In the genomic region with DNA sequence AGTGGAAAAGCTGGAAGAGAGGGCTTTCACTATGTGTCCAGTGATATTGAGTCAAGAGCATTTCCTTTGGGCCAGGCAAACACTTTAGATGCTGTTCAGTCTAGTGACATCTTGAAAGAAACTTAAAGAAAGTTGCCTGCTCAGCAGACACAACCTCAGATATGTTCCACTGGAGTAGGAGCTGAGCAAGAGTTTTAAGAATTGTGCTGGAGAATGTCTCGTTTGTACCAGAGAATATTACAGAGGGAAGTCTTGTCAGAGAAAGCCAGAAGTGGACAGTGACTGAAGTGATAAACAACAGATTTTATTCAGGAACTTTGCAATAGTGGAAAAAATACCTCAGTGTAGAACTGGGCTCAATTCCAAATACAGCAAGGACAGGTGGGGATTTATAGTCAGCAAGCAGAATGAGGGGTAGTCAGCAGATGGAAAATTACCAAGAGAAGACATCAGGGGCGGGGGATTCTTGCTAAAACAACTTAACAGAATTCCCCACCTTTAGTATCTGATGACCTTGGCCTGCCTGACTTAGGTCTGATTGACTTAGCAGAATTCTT, we compare ENCODE assay signal across 16 cellular contexts. TPM values are rescaled to one million over a fixed set of nuclear protein-coding genes. Genes with fewer than 3 reads are reported as not detected.
DNase-seq lines count a peak whose midpoint lies in the region; ATAC-seq and TF ChIP-seq lines count a peak whose summit lies in the region.
"Had no signal": no experiment of that assay in that cellular context is flagged by ENCODE, and none has a peak within 500 bp of the region (broad histone marks: within the 10 kb centered on the region; RNA-seq: fewer than 3 reads in every experiment).

No MANE protein-coding gene starts in this region.

- H3K9me3 Mint-ChIP-seq in MCF 10A (ENCODE audit: unreplicated experiment): peaks cover 4% of the 10 kb centered on the region
- peaks cover 22% of the 10 kb centered on the region for H3K9me3 Mint-ChIP-seq in activated naive CD8-positive, alpha-beta T cell treated with anti-CD3 and anti-CD28 coated beads, Interleukin-2, amount 50 U/mL, for 24 hours
- peaks cover 6% of the 10 kb centered on the region for H3K9me3 Mint-ChIP-seq in memory B cell
- peaks cover 15 to 16% of the 10 kb centered on the region in 2 donors for H3K9me3 Mint-ChIP-seq in stimulated activated naive B cell treated with anti-CD40 and anti-IgM and Interleukin-4, amounts not matched to agents 10 μg/mL and 1 μg/mL and 100 μg/mL, for 72 hours

- H3K27me3 Mint-ChIP-seq in MCF 10A (ENCODE audit: insufficient read depth, unreplicated experiment): no peaks in the 10 kb centered on the region
- no peaks in the 10 kb centered on the region for H3K27me3 Mint-ChIP-seq in activated naive CD8-positive, alpha-beta T cell treated with anti-CD3 and anti-CD28 coated beads, Interleukin-2, amount 50 U/mL, for 24 hours
- no peaks in the 10 kb centered on the region for H3K27me3 Mint-ChIP-seq in memory B cell
- H3K27me3 Mint-ChIP-seq in stimulated activated naive B cell treated with anti-CD40 and anti-IgM and Interleukin-4, amounts not matched to agents 10 μg/mL and 1 μg/mL and 100 μg/mL, for 72 hours: no peaks in the 10 kb centered on the region
- H3K27me3 Mint-ChIP-seq: activated CD4-positive, alpha-beta T cell treated with anti-CD3 and anti-CD28 coated beads, Interleukin-2, amount 10 ng/mL, durations not matched to agents 7 days and 5 days had no signal

- POLR2A ChIA-PET in MCF 10A (lab: Yijun Ruan, JAX): interaction anchor here (1.0 to 1.2 kb wide), 3 partner anchors 15 to 19 kb away, joined by 3 to 4 read pairs (median 4); no protein-coding TSS in a partner anchor

- ATAC-seq in activated naive CD8-positive, alpha-beta T cell treated with anti-CD3 and anti-CD28 coated beads, Interleukin-2, amount 50 U/mL, for 24 hours: no peak
- ATAC-seq in memory B cell (ENCODE audit: low read depth): no peak
- ATAC-seq in stimulated activated naive B cell treated with anti-CD40 and anti-IgM and Interleukin-4, amounts not matched to agents 10 μg/mL and 1 μg/mL and 100 μg/mL, for 72 hours (replicated peaks): no peak
- no peak for ATAC-seq in sciatic nerve
- ATAC-seq: heart right ventricle had no signal

- no peaks in the 10 kb centered on the region for H3K9me3 ChIP-seq in breast epithelium
- H3K9me3 ChIP-seq: colonic mucosa had no signal

- H3K4me3 ChIP-seq in breast epithelium: no peak overlapping the region
- H3K4me3 ChIP-seq: colonic mucosa, heart right ventricle had no signal

- peak overlapping the region; percentile 54 for H3K27ac ChIP-seq in breast epithelium
- H3K27ac ChIP-seq: colonic mucosa had no signal

- H3K36me3 Mint-ChIP-seq in MCF 10A (ENCODE audit: insufficient read depth, unreplicated experiment) (no peaks in the 10 kb centered on the region), memory B cell (peaks cover 31% of the 10 kb centered on the region)
- H3K36me3 Mint-ChIP-seq in activated naive CD8-positive, alpha-beta T cell treated with anti-CD3 and anti-CD28 coated beads, Interleukin-2, amount 50 U/mL, for 24 hours (ENCODE audit: low read depth): peaks cover 21% of the 10 kb centered on the region
- peaks cover 35 to 57% of the 10 kb centered on the region in 2 donors for H3K36me3 Mint-ChIP-seq in stimulated activated naive B cell treated with anti-CD40 and anti-IgM and Interleukin-4, amounts not matched to agents 10 μg/mL and 1 μg/mL and 100 μg/mL, for 72 hours

- BruUV-seq in MCF 10A (replicated peaks; lab: Mats Ljungman, UMichigan): no TSS peak

- H3K4me3 Mint-ChIP-seq in MCF 10A (ENCODE audit: unreplicated experiment) (no peak overlapping the region), memory B cell (no peak overlapping the region)
- no peak overlapping the region for H3K4me3 Mint-ChIP-seq in activated naive CD8-positive, alpha-beta T cell treated with anti-CD3 and anti-CD28 coated beads, Interleukin-2, amount 50 U/mL, for 24 hours
- H3K4me3 Mint-ChIP-seq in stimulated activated naive B cell treated with anti-CD40 and anti-IgM and Interleukin-4, amounts not matched to agents 10 μg/mL and 1 μg/mL and 100 μg/mL, for 72 hours: no peak overlapping the region
- H3K4me3 Mint-ChIP-seq: activated CD4-positive, alpha-beta T cell treated with anti-CD3 and anti-CD28 coated beads, Interleukin-2, amount 10 ng/mL, durations not matched to agents 7 days and 5 days had no signal

- H3K4me1 ChIP-seq in breast epithelium: no peaks in the 10 kb centered on the region
- H3K4me1 ChIP-seq: colonic mucosa had no signal

- H3K27me3 ChIP-seq in breast epithelium: no peaks in the 10 kb centered on the region
- H3K27me3 ChIP-seq: colonic mucosa, heart right ventricle had no signal

- no peaks in the 10 kb centered on the region for H3K36me3 ChIP-seq in breast epithelium
- H3K36me3 ChIP-seq: colonic mucosa, heart right ventricle had no signal

- H3K4me1 Mint-ChIP-seq in MCF 10A (ENCODE audit: insufficient read depth, unreplicated experiment) (peaks cover 40% of the 10 kb centered on the region), memory B cell (peaks cover 31% of the 10 kb centered on the region)
- peaks cover 53% of the 10 kb centered on the region for H3K4me1 Mint-ChIP-seq in activated naive CD8-positive, alpha-beta T cell treated with anti-CD3 and anti-CD28 coated beads, Interleukin-2, amount 50 U/mL, for 24 hours
- H3K4me1 Mint-ChIP-seq in stimulated activated naive B cell treated with anti-CD40 and anti-IgM and Interleukin-4, amounts not matched to agents 10 μg/mL and 1 μg/mL and 100 μg/mL, for 72 hours: peaks cover 30 to 74% of the 10 kb centered on the region in 2 donors

- no peak overlapping the region for H3K27ac Mint-ChIP-seq in MCF 10A (ENCODE audit: low read depth, unreplicated experiment)
- peak overlapping the region; percentile 70 for H3K27ac Mint-ChIP-seq in activated naive CD8-positive, alpha-beta T cell treated with anti-CD3 and anti-CD28 coated beads, Interleukin-2, amount 50 U/mL, for 24 hours
- peak overlapping the region; percentile 52 for H3K27ac Mint-ChIP-seq in memory B cell
- H3K27ac Mint-ChIP-seq in stimulated activated naive B cell treated with anti-CD40 and anti-IgM and Interleukin-4, amounts not matched to agents 10 μg/mL and 1 μg/mL and 100 μg/mL, for 72 hours: peak overlapping the region; percentile 38
- H3K27ac Mint-ChIP-seq: activated CD4-positive, alpha-beta T cell treated with anti-CD3 and anti-CD28 coated beads, Interleukin-2, amount 10 ng/mL, durations not matched to agents 7 days and 5 days had no signal

- no peak for TF ChIP-seq POLR2A in breast epithelium (IDR thresholded peaks at IDR 0.05)

- CTCF ChIA-PET in MCF 10A (lab: Yijun Ruan, JAX): interaction anchor here (0.6 to 2.2 kb wide), 5 partner anchors 9 to 197 kb away, joined by 3 to 13 read pairs (median 3); no protein-coding TSS in a partner anchor

- DNase-seq in breast epithelium (ENCODE audit: low spot score in 2 of 2) (no peak), MCF 10A (ENCODE audit: unreplicated experiment) (no peak), memory B cell (ENCODE audit: low spot score in 2 of 2) (no peak), sciatic nerve (ENCODE audit: low spot score) (no peak), NOMO-1 treated with DMSO at 0.1 percent for 48 hours (lab: John Stamatoyannopoulos, UW; ENCODE audit: unreplicated experiment) (no peak), NCI-H510A (lab: John Stamatoyannopoulos, UW) (no peak)
- DNase-seq in activated naive CD8-positive, alpha-beta T cell treated with anti-CD3 and anti-CD28 coated beads, Interleukin-2, amount 50 U/mL, for 24 hours: no peak
- DNase-seq in stimulated activated naive B cell treated with anti-CD40 and anti-IgM and Interleukin-4, amounts not matched to agents 10 μg/mL and 1 μg/mL and 100 μg/mL, for 72 hours: no peak
- DNase-seq: activated CD4-positive, alpha-beta T cell treated with anti-CD3 and anti-CD28 coated beads, Interleukin-2, amount 10 ng/mL, durations not matched to agents 7 days and 5 days; activated T-cell treated with anti-CD3 and anti-CD28 coated beads, Interleukin-2, amount 50 U/mL, for 48 hours; amygdala; colonic mucosa; DMS153; heart right ventricle; kidney; NCI-H146 had no signal

- intact Hi-C loops in breast epithelium (cut with DNase I; ENCODE audit: low total_unique reads): loop anchor here (10.0 kb wide), 1 partner anchor 158 kb away; no protein-coding TSS in a partner anchor
- intact Hi-C loops in MCF 10A (cut with micrococcal nuclease): no loop called here
- intact Hi-C loops in sciatic nerve (cut with DNase I): no loop called here

- TF ChIP-seq CTCF in breast epithelium (IDR thresholded peaks at IDR 0.05) (no peak), MCF 10A (IDR thresholded peaks at IDR 0.05; ENCODE audit: unreplicated experiment) (no peak)

RNA-seq across cellular contexts. Expression of gene ZDHHC17, which starts 18.6 kb away (rescaled TPM):
- 10 to 100 TPM; 51.8 to 86.1 (median 67.2) TPM for total RNA-seq in breast epithelium
- 26.9 and 28.3 TPM in 2 replicates for total RNA-seq in MCF 10A (2022)
- total RNA-seq in sciatic nerve: 67.3 TPM
